ENCODE assay signal across 8 cellular contexts in the genomic region with DNA sequence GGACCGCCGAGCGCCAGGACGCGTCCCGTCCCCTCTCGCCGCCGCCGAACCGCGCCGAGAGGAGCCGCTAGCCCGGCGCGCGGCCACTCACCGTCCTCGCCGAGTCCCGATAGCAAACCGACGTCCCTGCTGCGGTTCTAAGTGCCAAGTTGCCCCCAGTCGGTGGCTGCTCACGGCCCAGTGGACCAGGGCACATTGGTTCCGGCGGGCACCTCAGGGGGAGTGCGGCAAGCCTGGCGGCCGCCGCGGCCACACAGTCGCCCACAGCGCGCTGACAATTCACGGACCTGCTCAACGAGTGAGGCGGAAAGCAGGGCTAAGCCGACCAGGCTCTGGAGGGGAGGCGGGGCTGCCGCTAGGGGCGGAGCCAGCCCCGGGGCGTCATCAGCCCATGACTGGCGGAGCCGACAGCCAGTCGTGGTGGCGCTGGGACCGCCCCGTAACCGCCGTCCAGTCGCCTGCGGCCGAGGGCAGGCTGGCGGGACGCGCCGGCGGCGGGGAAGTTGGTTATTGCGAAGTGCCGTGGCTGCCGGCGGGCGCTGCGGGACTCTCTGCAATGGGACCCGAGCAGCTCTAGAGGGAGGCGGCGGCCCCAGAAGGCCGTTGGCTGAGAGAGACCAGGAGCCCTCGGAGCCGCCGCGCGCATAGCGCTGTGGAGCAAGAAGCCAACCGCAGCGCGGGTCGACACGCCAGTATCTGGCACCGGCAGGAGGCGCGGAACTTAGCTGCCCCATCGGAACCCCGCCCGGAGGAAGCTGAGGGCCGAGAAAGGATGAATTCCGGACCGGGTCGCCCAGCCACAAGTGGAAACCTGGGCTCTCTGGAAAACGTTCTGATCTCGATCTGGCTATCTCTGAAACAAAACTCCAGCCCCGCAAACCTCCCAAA. TPM values are rescaled to one million over a fixed set of nuclear protein-coding genes. Genes with fewer than 3 reads are reported as not detected.
A peak's percentile ranks its signal among the peaks of the same experiment; 100 is the strongest.
DNase-seq lines count a peak whose midpoint lies in the region; ATAC-seq and TF ChIP-seq lines count a peak whose summit lies in the region.

Gene MARCHF3, minus strand, starts transcription at position 300 of the 888 bp plus-strand sequence. CDS start 112,387 bp downstream, outside the sequence.

- H3K27ac Mint-ChIP-seq in stimulated activated naive CD8-positive, alpha-beta T cell treated with anti-CD3 and anti-CD28 coated beads, Interleukin-15, amount 100 ng/mL, for 72 hours, result peak within 1 kb of the TSS; percentile 90 to 91

- TF ChIP-seq CTCF in Loucy (conservative IDR thresholded peaks at IDR 0.05; ENCODE audit: low read length), result no peak
- peak; percentile 15 for TF ChIP-seq CTCF in fibroblast of villous mesenchyme (IDR thresholded peaks at IDR 0.05; ENCODE audit: insufficient read depth, low read depth, low read length)
- TF ChIP-seq CTCF in neural cell (IDR thresholded peaks at IDR 0.05; ENCODE audit: poor library complexity, severe bottlenecking), result peak; percentile 51

- H3K4me2 ChIP-seq in Loucy (ENCODE audit: low read depth, low read length, poor library complexity, severe bottlenecking) (peak within 1 kb of the TSS; percentile 98), neural cell (ENCODE audit: low read length) (peak within 1 kb of the TSS; percentile 74)

- H3K9me3 ChIP-seq in Loucy (ENCODE audit: insufficient read depth, low read depth, low read length) (no peaks in the 10 kb centered on the region), neural cell (ENCODE audit: low read length) (no peaks in the 10 kb centered on the region)

- peak; percentile 94 for ATAC-seq in stimulated activated naive CD8-positive, alpha-beta T cell treated with anti-CD3 and anti-CD28 coated beads, Interleukin-15, amount 100 ng/mL, for 72 hours

- H3K4me3 Mint-ChIP-seq in stimulated activated naive CD8-positive, alpha-beta T cell treated with anti-CD3 and anti-CD28 coated beads, Interleukin-15, amount 100 ng/mL, for 72 hours, result peak within 1 kb of the TSS; percentile 91 to 94

- no peaks in the 10 kb centered on the region for H3K9me3 Mint-ChIP-seq in stimulated activated naive CD8-positive, alpha-beta T cell treated with anti-CD3 and anti-CD28 coated beads, Interleukin-15, amount 100 ng/mL, for 72 hours

- no peak for TF ChIP-seq EP300 in neural cell (conservative IDR thresholded peaks at IDR 0.05; ENCODE audit: poor library complexity, severe bottlenecking)

- H3K9me2 ChIP-seq in Loucy (replicated peaks; ENCODE audit: low read depth, low read length), result no peaks in the 10 kb centered on the region
- H3K9me2 ChIP-seq in neural cell (ENCODE audit: insufficient read depth, low read length), result no peaks in the 10 kb centered on the region

- peak; percentile 57 for TF ChIP-seq RAD21 in neural cell (conservative IDR thresholded peaks at IDR 0.05)

- peaks cover 26% of the 10 kb centered on the region for H3K4me1 Mint-ChIP-seq in stimulated activated naive CD8-positive, alpha-beta T cell treated with anti-CD3 and anti-CD28 coated beads, Interleukin-15, amount 100 ng/mL, for 72 hours

- H3K36me3 ChIP-seq in H7 (replicated peaks; ENCODE audit: control insufficient read depth, insufficient read depth, low read length) (no peaks in the 10 kb centered on the region), Loucy (ENCODE audit: insufficient read depth, low read length) (no peaks in the 10 kb centered on the region), neural cell (ENCODE audit: insufficient read depth, low read length) (no peaks in the 10 kb centered on the region)

- no peaks in the 10 kb centered on the region for H3F3A ChIP-seq in Loucy (ENCODE audit: low read depth)
- no peaks in the 10 kb centered on the region for H3F3A ChIP-seq in neural cell (ENCODE audit: insufficient read depth, low read length, poor library complexity, severe bottlenecking)

- peaks cover 3% of the 10 kb centered on the region for H4K20me1 ChIP-seq in Loucy (ENCODE audit: insufficient read depth, low read length, poor library complexity, severe bottlenecking)
- H4K20me1 ChIP-seq in neural cell (ENCODE audit: insufficient read depth), result no peaks in the 10 kb centered on the region

- peaks cover 24% of the 10 kb centered on the region for H3K4me1 ChIP-seq in Loucy (ENCODE audit: insufficient read depth, low read length, poor library complexity, severe bottlenecking)

- H3K4me3 ChIP-seq in H7 (ENCODE audit: insufficient read depth, low read depth, low read length) (peak within 1 kb of the TSS; percentile 79), Loucy (ENCODE audit: low read length, poor library complexity, severe bottlenecking) (peak within 1 kb of the TSS; percentile 78), fibroblast of villous mesenchyme (ENCODE audit: low read depth, low read length) (peak within 1 kb of the TSS; percentile 91), neural cell (ENCODE audit: low read length) (peak within 1 kb of the TSS; percentile 89)

- peaks cover 40% of the 10 kb centered on the region for H3K27me3 Mint-ChIP-seq in stimulated activated naive CD8-positive, alpha-beta T cell treated with anti-CD3 and anti-CD28 coated beads, Interleukin-15, amount 100 ng/mL, for 72 hours

- H3K27ac ChIP-seq in neural cell (ENCODE audit: low read length), result no peak within 1 kb of the TSS

- in situ Hi-C loops in G401 (cut with HindIII; ENCODE audit: low sequenced_read_pairs), result no loop called here

- H2AFZ ChIP-seq in Loucy (ENCODE audit: low read length) (peak within 1 kb of the TSS; percentile 84), neural cell (ENCODE audit: low read depth, low read length) (peak within 1 kb of the TSS; percentile 63)

- H3K79me2 ChIP-seq in Loucy (ENCODE audit: insufficient read depth, low read length) (peaks cover 36% of the 10 kb centered on the region), neural cell (replicated peaks; ENCODE audit: insufficient read depth, low read length) (no peaks in the 10 kb centered on the region)

- H3K9ac ChIP-seq in Loucy (ENCODE audit: low read depth, low read length, poor library complexity, severe bottlenecking) (peak within 1 kb of the TSS; percentile 79), neural cell (ENCODE audit: low read length) (peak within 1 kb of the TSS; percentile 53)

- DNase-seq in G401 (ENCODE audit: low spot score) (peak; percentile 93), H7 (peak; percentile 98), SHP77 (lab: John Stamatoyannopoulos, UW) (peak; percentile 78 to 87), activated gamma-delta T cell treated with Interleukin-2 at 50 U/mL for 16 hours (peak; percentile 91), fibroblast of villous mesenchyme (ENCODE audit: low read depth) (peak; percentile 97)
- peak; percentile 95 to 96 for DNase-seq in stimulated activated naive CD8-positive, alpha-beta T cell treated with anti-CD3 and anti-CD28 coated beads, Interleukin-15, amount 100 ng/mL, for 72 hours

- H3K27me3 ChIP-seq in H7 (ENCODE audit: control insufficient read depth, insufficient read depth, low read length), result peaks cover 23% of the 10 kb centered on the region
- no peaks in the 10 kb centered on the region for H3K27me3 ChIP-seq in Loucy (ENCODE audit: insufficient read depth, low read length, poor library complexity, severe bottlenecking)
- H3K27me3 ChIP-seq in neural cell (ENCODE audit: insufficient read depth, low read depth, low read length), result peaks cover 37% of the 10 kb centered on the region

TF ChIP-seq in neural cell, 6 proteins besides CTCF, POLR2A, EP300 and RAD21:
- TF ChIP-seq EZH2 (IDR thresholded peaks at IDR 0.05; ENCODE audit: borderline replicate concordance, insufficient read depth, low read length, poor library complexity, severe bottlenecking) (no peak), TAF1 (IDR thresholded peaks at IDR 0.05; ENCODE audit: low read depth) (peak; percentile 52), SMC3 (conservative IDR thresholded peaks at IDR 0.05; ENCODE audit: poor library complexity) (peak; percentile 55), MXI1 (conservative IDR thresholded peaks at IDR 0.05; ENCODE audit: poor library complexity, severe bottlenecking) (peak; percentile 37), POLR2AphosphoS5 (IDR thresholded peaks at IDR 0.05) (peak; percentile 65)
- TF ChIP-seq, protein P1, sequence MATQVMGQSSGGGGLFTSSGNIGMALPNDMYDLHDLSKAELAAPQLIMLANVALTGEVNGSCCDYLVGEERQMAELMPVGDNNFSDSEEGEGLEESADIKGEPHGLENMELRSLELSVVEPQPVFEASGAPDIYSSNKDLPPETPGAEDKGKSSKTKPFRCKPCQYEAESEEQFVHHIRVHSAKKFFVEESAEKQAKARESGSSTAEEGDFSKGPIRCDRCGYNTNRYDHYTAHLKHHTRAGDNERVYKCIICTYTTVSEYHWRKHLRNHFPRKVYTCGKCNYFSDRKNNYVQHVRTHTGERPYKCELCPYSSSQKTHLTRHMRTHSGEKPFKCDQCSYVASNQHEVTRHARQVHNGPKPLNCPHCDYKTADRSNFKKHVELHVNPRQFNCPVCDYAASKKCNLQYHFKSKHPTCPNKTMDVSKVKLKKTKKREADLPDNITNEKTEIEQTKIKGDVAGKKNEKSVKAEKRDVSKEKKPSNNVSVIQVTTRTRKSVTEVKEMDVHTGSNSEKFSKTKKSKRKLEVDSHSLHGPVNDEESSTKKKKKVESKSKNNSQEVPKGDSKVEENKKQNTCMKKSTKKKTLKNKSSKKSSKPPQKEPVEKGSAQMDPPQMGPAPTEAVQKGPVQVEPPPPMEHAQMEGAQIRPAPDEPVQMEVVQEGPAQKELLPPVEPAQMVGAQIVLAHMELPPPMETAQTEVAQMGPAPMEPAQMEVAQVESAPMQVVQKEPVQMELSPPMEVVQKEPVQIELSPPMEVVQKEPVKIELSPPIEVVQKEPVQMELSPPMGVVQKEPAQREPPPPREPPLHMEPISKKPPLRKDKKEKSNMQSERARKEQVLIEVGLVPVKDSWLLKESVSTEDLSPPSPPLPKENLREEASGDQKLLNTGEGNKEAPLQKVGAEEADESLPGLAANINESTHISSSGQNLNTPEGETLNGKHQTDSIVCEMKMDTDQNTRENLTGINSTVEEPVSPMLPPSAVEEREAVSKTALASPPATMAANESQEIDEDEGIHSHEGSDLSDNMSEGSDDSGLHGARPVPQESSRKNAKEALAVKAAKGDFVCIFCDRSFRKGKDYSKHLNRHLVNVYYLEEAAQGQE (IDR thresholded peaks at IDR 0.05; ENCODE audit: borderline replicate concordance), result peak; percentile 40
TF ChIP-seq in neural cell: peak in this region for 5.

RNA-seq across cellular contexts. Expression of gene MARCHF3, which starts in this region (rescaled TPM):
- not detected in 2 replicates for total RNA-seq in G401 (2014; rRNA removed; shearing (Covaris generic))
- total RNA-seq in H7 (2014; rRNA removed; shearing (Covaris generic)), result 15.9 and 19.0 TPM in 2 replicates
- total RNA-seq in fibroblast of villous mesenchyme, result 8.4 and 10.4 TPM in 2 replicates
- polyA plus RNA-seq in neural cell, result 1.1 and 3.9 TPM in 2 replicates
- 3.6 and 6.1 TPM in 2 replicates for polyA minus RNA-seq in neural cell

Comparison
In these comparisons a context has a peak if more than half of its experiments do, and no peak if none do; other contexts are left out.
1. Peak in DNase-seq in G401; RNA of the gene not detected or under 1 TPM.